8 cellular contexts compared by ENCODE assay signal in genomic region chr14:102516531-102517411, GRCh38. TPM values are rescaled to one million over a fixed set of nuclear protein-coding genes. Genes with fewer than 3 reads are reported as not detected.
DNase-seq lines count a peak whose midpoint lies in the region; ATAC-seq and TF ChIP-seq lines count a peak whose summit lies in the region.

No MANE protein-coding gene starts in this region.

- peaks cover 17% of the 10 kb centered on the region for H3K27me3 ChIP-seq in DOHH2 (ENCODE audit: control insufficient read depth, low read length)
- H3K27me3 ChIP-seq in stomach: no peaks in the 10 kb centered on the region

- no peaks in the 10 kb centered on the region for H3K9me2 ChIP-seq in DOHH2 (replicated peaks; ENCODE audit: control insufficient read depth, low read length)

- intact Hi-C loops in stomach (cut with DNase I; ENCODE audit: low total_unique reads): loop anchor here (5.0 kb wide), 1 partner anchor 79 kb away; no protein-coding TSS in a partner anchor

- no peaks in the 10 kb centered on the region for H3K79me2 ChIP-seq in DOHH2 (ENCODE audit: control insufficient read depth, low read length)

- no peaks in the 10 kb centered on the region for H3K9me3 ChIP-seq in DOHH2 (ENCODE audit: control insufficient read depth, insufficient read depth, low read length)
- no peaks in the 10 kb centered on the region for H3K9me3 ChIP-seq in stomach

- TF ChIP-seq POLR2A in stomach (IDR thresholded peaks at IDR 0.05): no peak

- H3K4me2 ChIP-seq in DOHH2 (ENCODE audit: low read length): peak overlapping the region; percentile 89

- peak overlapping the region; percentile 66 for H3K4me3 ChIP-seq in DOHH2 (ENCODE audit: low read length)
- peak overlapping the region; percentile 50 for H3K4me3 ChIP-seq in epithelial cell of esophagus (ENCODE audit: low read length)
- H3K4me3 ChIP-seq in stomach: peak overlapping the region; percentile 63 to 83 (median 72)

- TF ChIP-seq CTCF in DOHH2 (IDR thresholded peaks at IDR 0.05; ENCODE audit: low read depth, low read length, poor library complexity, severe bottlenecking) (peak; percentile 70), epithelial cell of esophagus (IDR thresholded peaks at IDR 0.05; ENCODE audit: insufficient read depth, low read depth, low read length, missing control alignments) (peak; percentile 31), stomach (IDR thresholded peaks at IDR 0.05) (peak in 5 of 7 experiments; percentile 32 to 100 (median 88))

- 1 to 2% (median 1%) methylated on average over 16 to 95 of the region's 98 CpGs for WGBS in stomach, 5 donors

- peak; percentile 54 for ATAC-seq in GM21717 (IDR thresholded peaks at IDR 0.05; ENCODE audit: unreplicated experiment)

- no peak overlapping the region for H3K27ac ChIP-seq in DOHH2 (ENCODE audit: low read depth, low read length)
- H3K27ac ChIP-seq in stomach: peak overlapping the region; percentile 28 to 82 (median 74)

- peaks cover 9% of the 10 kb centered on the region for H3K4me1 ChIP-seq in DOHH2 (ENCODE audit: control insufficient read depth, low read length)
- peaks cover 0 to 14% (median 11%) of the 10 kb centered on the region in 4 donors for H3K4me1 ChIP-seq in stomach

- DNase-seq in NCI-H2171 treated with DMSO at 0.1 percent for 48 hours (lab: John Stamatoyannopoulos, UW) (peak; percentile 50), epithelial cell of esophagus (ENCODE audit: low read depth) (peak; percentile 29), myocyte (ENCODE audit: low read depth) (peak; percentile 66), stomach (peak; percentile 68), NCI-H2029 treated with DMSO at 0.1 percent for 48 hours (lab: John Stamatoyannopoulos, UW) (no peak)
- peak; percentile 72 for DNase-seq in activated CD8-positive, alpha-beta memory T cell treated with anti-CD3 and anti-CD28 coated beads, Interleukin-2, amount 50 U/mL, for 4 hours

- no peaks in the 10 kb centered on the region for H3K36me3 ChIP-seq in DOHH2 (ENCODE audit: control insufficient read depth, low read length)
- H3K36me3 ChIP-seq in stomach: no peaks in the 10 kb centered on the region

- H4K20me1 ChIP-seq in DOHH2 (ENCODE audit: control insufficient read depth, insufficient read depth, low read depth, low read length): no peaks in the 10 kb centered on the region

- H3F3A ChIP-seq in DOHH2 (ENCODE audit: control insufficient read depth, insufficient read depth): no peaks in the 10 kb centered on the region

- no peak for TF ChIP-seq EP300 in stomach (IDR thresholded peaks at IDR 0.05)

RNA-seq across cellular contexts. Expression of gene ANKRD9, which starts 7.2 kb away (rescaled TPM):
- total RNA-seq in myocyte (101 and 113 TPM in 2 replicates), stomach (100 to 1,000 TPM in 2 of 5 donors, 10 to 100 TPM in 3; 11.2 to 357 (median 72.4) TPM)
- 17.6 TPM for polyA plus RNA-seq in myocyte (2012)
- polyA plus RNA-seq in stomach: 10 to 100 TPM in 2 of 3 donors, 1 to 10 TPM in 1; 5.3 to 23.3 (median 13.3) TPM

Comparison
In these comparisons a context has a peak if more than half of its experiments do, and no peak if none do; other contexts are left out.
1. CTCF ChIP-seq: peak in every context shown above with its lines; median percentile 88 in stomach; 70 in DOHH2; 31 in epithelial cell of esophagus.